ENCODE assay signal across 8 cellular contexts in the genomic region with DNA sequence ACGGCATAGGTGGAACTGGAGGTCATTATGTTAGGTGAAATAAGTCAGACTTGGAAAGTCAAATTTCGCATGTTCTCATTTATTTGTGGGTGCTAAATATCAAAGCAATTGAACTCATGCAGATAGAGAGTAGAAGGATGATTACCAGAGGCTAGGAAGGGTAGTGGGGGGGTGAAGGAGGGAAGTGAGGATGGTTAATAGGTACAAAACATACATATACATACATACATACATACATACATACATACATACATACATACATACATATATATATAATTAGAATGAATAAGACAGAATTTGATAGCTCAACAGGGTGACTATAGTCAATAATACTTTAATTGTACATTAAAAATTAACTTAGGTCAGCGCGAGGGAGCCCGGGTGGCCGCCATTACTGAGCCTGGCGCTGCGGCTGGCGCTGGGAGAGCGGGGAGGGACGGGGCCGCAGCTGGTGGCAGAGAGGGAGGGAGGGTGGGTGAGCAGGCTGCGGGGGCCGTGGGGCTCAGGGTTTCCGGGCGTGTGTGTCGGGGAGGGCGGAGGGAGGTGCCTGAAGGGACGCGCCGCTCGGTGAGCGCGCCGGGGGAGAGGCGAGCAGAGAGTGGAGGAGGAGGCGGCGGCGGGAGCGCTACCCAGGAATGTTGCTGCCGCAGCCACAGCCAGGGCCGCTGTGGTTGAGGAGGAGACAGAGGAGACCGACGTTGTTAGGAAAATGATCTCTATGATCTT.
DNase-seq lines count a peak whose midpoint lies in the region; ATAC-seq and TF ChIP-seq lines count a peak whose summit lies in the region.

No MANE protein-coding gene starts in this region.

- no peaks in the 10 kb centered on the region for H3K27me3 Mint-ChIP-seq in Caco-2 (ENCODE audit: insufficient read depth, unreplicated experiment)
- H3K27me3 Mint-ChIP-seq in progenitor cell of endocrine pancreas, result peaks cover 8% of the 10 kb centered on the region

- peak overlapping the region; percentile 48 for H3K4me3 ChIP-seq in Caco-2 (ENCODE audit: low read depth, low read length)
- peak overlapping the region in 2 of 4 donors; percentile 27 to 37 for H3K4me3 ChIP-seq in adrenal gland
- peak overlapping the region; percentile 53 for H3K4me3 ChIP-seq in right cardiac atrium (ENCODE audit: low read length)

- H3K36me3 ChIP-seq in Caco-2 (ENCODE audit: control insufficient read depth, insufficient read depth, low read length) (no peaks in the 10 kb centered on the region), adrenal gland (replicated peaks in 1 of 2) (no peaks in the 10 kb centered on the region)

- ATAC-seq in right cardiac atrium, result peak; percentile 99

- peaks cover 11% of the 10 kb centered on the region for H3K4me1 ChIP-seq in Caco-2
- peaks cover 3 to 8% of the 10 kb centered on the region in 2 donors for H3K4me1 ChIP-seq in adrenal gland (replicated peaks in 1 of 2)
- H3K4me1 ChIP-seq in right cardiac atrium (ENCODE audit: control insufficient read depth, insufficient read depth, low read length), result no peaks in the 10 kb centered on the region

- POLR2A ChIA-PET in Caco-2 (lab: Charles Lee), result no interaction called here

- no peaks in the 10 kb centered on the region for H3K9me3 ChIP-seq in Caco-2
- H3K9me3 ChIP-seq in adrenal gland (replicated peaks in 1 of 3), result peaks cover 0 to 10% (median 0%) of the 10 kb centered on the region in 3 donors
- H3K9me3 ChIP-seq in right cardiac atrium (ENCODE audit: control insufficient read depth, low read length), result no peaks in the 10 kb centered on the region

- H3K27me3 ChIP-seq in Caco-2 (replicated peaks; ENCODE audit: control insufficient read depth, insufficient read depth, low read length) (no peaks in the 10 kb centered on the region), adrenal gland (no peaks in the 10 kb centered on the region), right cardiac atrium (ENCODE audit: control insufficient read depth, insufficient read depth) (no peaks in the 10 kb centered on the region)

- 6 to 10% (median 7%) methylated on average over 25 to 34 of the region's 34 CpGs for WGBS in adrenal gland, 4 donors
- WGBS in right cardiac atrium, result 8% methylated on average over 34 of the region's 34 CpGs

- CTCF ChIA-PET in Caco-2 (lab: Charles Lee), result no interaction called here

- peak overlapping the region in 2 of 5 donors; percentile 48 to 70 for H3K27ac ChIP-seq in adrenal gland
- no peak overlapping the region for H3K27ac ChIP-seq in right cardiac atrium (ENCODE audit: low read length)

- H3K4me3 Mint-ChIP-seq in Caco-2 (ENCODE audit: unreplicated experiment) (peak overlapping the region; percentile 78), progenitor cell of endocrine pancreas (ENCODE audit: low read depth) (peak overlapping the region; percentile 80)

- peak in 1 of 2 donors; percentile 69 for TF ChIP-seq POLR2A in adrenal gland (IDR thresholded peaks at IDR 0.05)

- H3K36me3 Mint-ChIP-seq in Caco-2 (ENCODE audit: insufficient read depth, unreplicated experiment) (no peaks in the 10 kb centered on the region), progenitor cell of endocrine pancreas (ENCODE audit: insufficient read depth) (no peaks in the 10 kb centered on the region)

- H3K9me3 Mint-ChIP-seq in Caco-2 (ENCODE audit: unreplicated experiment), result peaks cover 16% of the 10 kb centered on the region
- H3K9me3 Mint-ChIP-seq in progenitor cell of endocrine pancreas (ENCODE audit: low read depth), result peaks cover 14% of the 10 kb centered on the region

- H3K4me1 Mint-ChIP-seq in Caco-2 (ENCODE audit: low read depth, unreplicated experiment) (peaks cover 6% of the 10 kb centered on the region), progenitor cell of endocrine pancreas (ENCODE audit: low read depth) (peaks cover 10% of the 10 kb centered on the region)

- TF ChIP-seq CTCF in Caco-2 (IDR thresholded peaks at IDR 0.05; ENCODE audit: insufficient read depth in 1 of 2, low read depth in 1 of 2, low read length in 1 of 2, severe bottlenecking in 1 of 2, unreplicated experiment in 1 of 2) (no peak), adrenal gland (IDR thresholded peaks at IDR 0.05) (no peak), progenitor cell of endocrine pancreas (IDR thresholded peaks at IDR 0.05; ENCODE audit: unreplicated experiment) (no peak)

- BruUV-seq in Caco-2 (replicated peaks; lab: Mats Ljungman, UMichigan), result no TSS peak

- H3K27ac Mint-ChIP-seq in Caco-2 (ENCODE audit: unreplicated experiment) (no peak overlapping the region), progenitor cell of endocrine pancreas (peak overlapping the region; percentile 94)

- intact Hi-C loops in Caco-2 (cut with micrococcal nuclease; ENCODE audit: unreplicated experiment) (no loop called here), adrenal gland (cut with DNase I) (no loop called here), right cardiac atrium (cut with DNase I) (no loop called here)

- peak; percentile 68 to 76 for DNase-seq in Caco-2
- peak; percentile 5 for DNase-seq in NCI-H1436 treated with DMSO at 0.1 percent for 48 hours (lab: John Stamatoyannopoulos, UW)
- DNase-seq in adrenal gland, result peak; percentile 78 to 89 (median 86)
- DNase-seq in right cardiac atrium, result peak; percentile 74 to 88 (median 87)
- peak; percentile 62 for DNase-seq in progenitor cell of endocrine pancreas (ENCODE audit: low spot score, unreplicated experiment)
- DNase-seq in central memory CD4-positive, alpha-beta T cell, result no peak
- no peak for DNase-seq in NK-92 treated with Interleukin-12 subunit alpha and Interleukin-12 subunit beta, amount 100 ng/mL, for 24 hours (lab: John Stamatoyannopoulos, UW)
- no peak for DNase-seq in NOMO-1 treated with DMSO at 0.1 percent for 48 hours (lab: John Stamatoyannopoulos, UW; ENCODE audit: unreplicated experiment)

Comparison
In these comparisons a context has a peak if more than half of its experiments do, and no peak if none do; other contexts are left out.
1. DNase-seq: peak in Caco-2 (2 of 2), NCI-H1436 treated with DMSO at 0.1 percent for 48 hours (single experiment), adrenal gland (7 of 7), right cardiac atrium (3 of 3) and progenitor cell of endocrine pancreas (single experiment); none in central memory CD4-positive, alpha-beta T cell (single experiment), NK-92 treated with Interleukin-12 subunit alpha and Interleukin-12 subunit beta, amount 100 ng/mL, for 24 hours (single experiment) and NOMO-1 treated with DMSO at 0.1 percent for 48 hours (single experiment).